In the genomic region with DNA sequence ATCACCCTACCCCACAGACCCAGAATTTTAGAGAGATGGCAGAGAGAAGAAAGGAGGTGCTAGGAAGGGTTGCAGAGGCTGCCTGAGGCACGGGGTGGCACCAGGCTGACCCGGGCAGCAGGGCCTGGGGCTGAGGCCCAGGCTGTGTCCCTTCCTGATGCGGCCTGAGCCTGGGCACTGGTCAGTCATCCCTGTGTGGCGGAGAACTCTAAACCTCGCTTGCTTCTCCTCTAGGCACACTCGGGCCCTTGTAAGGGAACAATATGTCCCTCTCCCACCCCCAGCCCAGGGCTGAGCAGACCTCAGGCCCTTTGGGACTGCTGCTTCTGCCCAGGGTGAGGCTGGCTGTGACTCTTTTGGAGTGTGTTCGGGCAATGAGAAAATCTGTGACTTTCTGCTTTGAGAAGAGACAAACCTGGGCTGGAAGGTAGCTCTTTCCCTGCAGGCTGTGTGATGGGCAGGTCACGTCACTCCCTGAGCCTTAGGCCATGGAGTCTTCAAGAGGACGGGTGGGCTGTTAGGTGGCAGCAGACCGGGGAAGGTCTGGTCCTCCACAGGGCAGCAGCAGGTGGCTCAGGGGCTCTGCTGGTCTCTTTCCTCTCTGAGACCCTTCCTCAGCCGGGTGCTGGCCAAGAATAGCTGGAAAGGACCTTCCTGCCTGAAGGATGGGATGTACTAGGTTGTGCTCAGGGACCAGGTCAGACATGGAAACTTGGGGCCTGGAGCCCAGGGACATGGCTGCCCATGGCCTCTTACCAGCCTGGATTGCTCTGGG, we compare ENCODE assay signal across 25 cellular contexts.
"Had no signal": no experiment of that assay in that cellular context is flagged by ENCODE, and none has a peak within 500 bp of the region (broad histone marks: within the 10 kb centered on the region; RNA-seq: fewer than 3 reads in every experiment).

No MANE protein-coding gene starts in this region.

- H2AFZ ChIP-seq: hepatocyte had no signal

- H3K9me3 ChIP-seq: ascending aorta, colonic mucosa, esophagus muscularis mucosa, left lung, stomach, transverse colon, vagina had no signal

- H3K4me3 Mint-ChIP-seq: activated CD4-positive, alpha-beta memory T cell treated with anti-CD3 and anti-CD28 coated beads for 36 hours; activated naive CD4-positive, alpha-beta T cell treated with anti-CD3 and anti-CD28 coated beads, Interleukin-2, amount 50 U/mL, for 24 hours; central memory CD8-positive, alpha-beta T cell; effector memory CD8-positive, alpha-beta T cell; immature natural killer cell; memory B cell; nephron; T-helper 17 cell had no signal

- H3K27me3 ChIP-seq: ascending aorta, colonic mucosa, dorsolateral prefrontal cortex, esophagus muscularis mucosa, hepatocyte, left lung, stomach, transverse colon, vagina had no signal

- H3K4me3 ChIP-seq: ascending aorta, colonic mucosa, dorsolateral prefrontal cortex, esophagus muscularis mucosa, hepatocyte, left lung, stomach, transverse colon, vagina had no signal

- H3K27ac Mint-ChIP-seq: activated CD4-positive, alpha-beta memory T cell treated with anti-CD3 and anti-CD28 coated beads for 36 hours; activated naive CD4-positive, alpha-beta T cell treated with anti-CD3 and anti-CD28 coated beads, Interleukin-2, amount 50 U/mL, for 24 hours; effector memory CD8-positive, alpha-beta T cell; immature natural killer cell; memory B cell; nephron; T-helper 17 cell had no signal

- H3K27ac ChIP-seq: ascending aorta, colonic mucosa, dorsolateral prefrontal cortex, esophagus muscularis mucosa, hepatocyte, left lung, stomach, transverse colon, vagina had no signal

- DNase-seq: activated CD4-positive, alpha-beta memory T cell treated with anti-CD3 and anti-CD28 coated beads for 36 hours; activated CD4-positive, alpha-beta T cell treated with anti-CD3 and anti-CD28 coated beads for 48 hours; activated gamma-delta T cell treated with Interleukin-2 at 50 U/mL for 16 hours; colonic mucosa; dorsolateral prefrontal cortex; effector memory CD8-positive, alpha-beta T cell; glutamatergic neuron; immature natural killer cell; kidney glomerular epithelial cell; occipital lobe; stimulated activated CD4-positive, alpha-beta T cell treated with anti-CD3 and anti-CD28 coated beads, Interleukin-12 subunit alpha, Interleukin-12 subunit beta, amount 100 ng/mL, for 4 hours; stomach; SW 1271; T-helper 17 cell; transverse colon had no signal

- H3K4me1 Mint-ChIP-seq: activated naive CD4-positive, alpha-beta T cell treated with anti-CD3 and anti-CD28 coated beads, Interleukin-2, amount 50 U/mL, for 24 hours; central memory CD8-positive, alpha-beta T cell; immature natural killer cell; memory B cell had no signal

- H3K9me3 Mint-ChIP-seq: activated CD4-positive, alpha-beta memory T cell treated with anti-CD3 and anti-CD28 coated beads for 36 hours; activated naive CD4-positive, alpha-beta T cell treated with anti-CD3 and anti-CD28 coated beads, Interleukin-2, amount 50 U/mL, for 24 hours; central memory CD8-positive, alpha-beta T cell; effector memory CD8-positive, alpha-beta T cell; immature natural killer cell; memory B cell; nephron had no signal

- H3K4me1 ChIP-seq: ascending aorta, colonic mucosa, left lung, stomach, vagina had no signal

- H3K36me3 ChIP-seq: ascending aorta, colonic mucosa, esophagus muscularis mucosa, left lung, stomach, transverse colon, vagina had no signal

- H3K27me3 Mint-ChIP-seq: central memory CD8-positive, alpha-beta T cell had no signal

- H3K4me2 ChIP-seq: hepatocyte had no signal

- H3K79me2 ChIP-seq: hepatocyte had no signal

- FAIRE-seq: frontal cortex had no signal

- ATAC-seq: effector memory CD8-positive, alpha-beta T cell; left lung; T-helper 17 cell had no signal
